ENCODE assay signal across 35 cellular contexts in the genomic region with DNA sequence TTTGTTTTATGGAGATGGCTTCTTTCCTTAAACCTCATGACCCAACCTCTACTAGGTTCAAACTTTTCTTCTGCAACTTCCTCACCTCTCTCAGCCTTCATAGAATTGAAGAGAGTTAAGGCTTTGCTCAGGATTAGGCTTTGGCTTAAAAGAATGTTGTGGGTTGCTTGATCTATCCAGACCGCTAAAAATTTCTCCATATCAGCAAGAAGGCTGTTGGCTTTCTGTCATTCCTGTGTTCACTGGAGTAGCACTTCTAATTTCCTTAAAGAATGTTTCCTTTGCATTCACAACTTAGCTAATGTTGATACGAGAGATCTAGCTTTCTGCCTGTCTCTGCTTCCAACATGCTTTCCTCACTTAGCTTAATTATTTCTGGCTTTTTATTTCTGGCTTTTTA. TPM values are rescaled to one million over a fixed set of nuclear protein-coding genes. Genes with fewer than 3 reads are reported as not detected.
"Had no signal": no experiment of that assay in that cellular context is flagged by ENCODE, and none has a peak within 500 bp of the region (broad histone marks: within the 10 kb centered on the region; RNA-seq: fewer than 3 reads in every experiment).

No MANE protein-coding gene starts in this region.

- H3K9me3 ChIP-seq: body of pancreas, colonic mucosa, gastroesophageal sphincter, suprapubic skin, tibial artery, upper lobe of right lung had no signal

- H3K27me3 ChIP-seq: body of pancreas, cardiac muscle cell, colonic mucosa, dorsolateral prefrontal cortex, gastroesophageal sphincter, suprapubic skin, tibial artery, upper lobe of right lung had no signal

- H3K4me3 ChIP-seq: body of pancreas, cardiac muscle cell, colonic mucosa, dorsolateral prefrontal cortex, gastroesophageal sphincter, SK-N-MC, skin epidermis, suprapubic skin, tibial artery, upper lobe of right lung had no signal

- H3K4me1 ChIP-seq: body of pancreas, colonic mucosa, gastroesophageal sphincter, suprapubic skin, tibial artery, upper lobe of right lung had no signal

- H3K27ac ChIP-seq: body of pancreas, cardiac muscle cell, colonic mucosa, dorsolateral prefrontal cortex, gastroesophageal sphincter, SK-N-MC, skin epidermis, suprapubic skin, tibial artery, upper lobe of right lung, WERI-Rb-1 had no signal

- DNase-seq: activated CD4-positive, alpha-beta memory T cell treated with anti-CD3 and anti-CD28 coated beads for 36 hours; activated CD4-positive, alpha-beta T cell treated with anti-CD3 and anti-CD28 coated beads for 48 hours; activated CD8-positive, alpha-beta memory T cell treated with anti-CD3 and anti-CD28 coated beads, Interleukin-2, amount 50 U/mL, for 4 hours; activated gamma-delta T cell; activated naive CD4-positive, alpha-beta T cell treated with anti-CD3 and anti-CD28 coated beads, Interleukin-2, amount 10 ng/mL, durations not matched to agents 7 days and 5 days; activated naive CD8-positive, alpha-beta T cell treated with anti-CD3 and anti-CD28 coated beads, Interleukin-2, amount 10 ng/mL, durations not matched to agents 7 days and 5 days; activated T-cell treated with anti-CD3 and anti-CD28 coated beads, Interleukin-2, amount 50 U/mL, for 1 hour; amniotic stem cell; body of pancreas; cerebellar nuclear complex; colonic mucosa; dorsolateral prefrontal cortex; effector memory CD4-positive, alpha-beta T cell; erythroblast; head of caudate nucleus; hippocampal formation; kidney; left ventricle myocardium superior; midbrain; naive thymus-derived CD4-positive, alpha-beta T cell; stimulated activated CD4-positive, alpha-beta T cell treated with anti-CD3 and anti-CD28 coated beads, Interleukin-1b, Interleukin-23, amount 100 ng/mL, for 48 hours; stimulated activated naive CD4-positive, alpha-beta T cell; SW 1271; T1000; tibial artery; upper lobe of right lung; WERI-Rb-1 had no signal

- H3K36me3 ChIP-seq: cardiac muscle cell, colonic mucosa, gastroesophageal sphincter, suprapubic skin, tibial artery, upper lobe of right lung, WERI-Rb-1 had no signal

RNA-seq across cellular contexts. Expression of a gene that starts 58.1 kb away (rescaled TPM):
- total RNA-seq: activated CD4-positive, alpha-beta memory T cell treated with anti-CD3 and anti-CD28 coated beads for 36 hours; activated CD8-positive, alpha-beta memory T cell treated with anti-CD3 and anti-CD28 coated beads for 36 hours; activated T-helper 1 cell treated with anti-CD3 and anti-CD28 coated beads, Interleukin-12 subunit alpha, Interleukin-12 subunit beta, Interleukin-2, Interleukin-4 antibody, amounts not matched to agents 30 ng/mL and 10 ng/mL and 1 ng/mL, durations not matched to agents 14 hours and 24 hours and 36 hours; lung microvascular endothelial cell had no signal
